Comparison of ENCODE assay signal across 12 cellular contexts in the genomic region with DNA sequence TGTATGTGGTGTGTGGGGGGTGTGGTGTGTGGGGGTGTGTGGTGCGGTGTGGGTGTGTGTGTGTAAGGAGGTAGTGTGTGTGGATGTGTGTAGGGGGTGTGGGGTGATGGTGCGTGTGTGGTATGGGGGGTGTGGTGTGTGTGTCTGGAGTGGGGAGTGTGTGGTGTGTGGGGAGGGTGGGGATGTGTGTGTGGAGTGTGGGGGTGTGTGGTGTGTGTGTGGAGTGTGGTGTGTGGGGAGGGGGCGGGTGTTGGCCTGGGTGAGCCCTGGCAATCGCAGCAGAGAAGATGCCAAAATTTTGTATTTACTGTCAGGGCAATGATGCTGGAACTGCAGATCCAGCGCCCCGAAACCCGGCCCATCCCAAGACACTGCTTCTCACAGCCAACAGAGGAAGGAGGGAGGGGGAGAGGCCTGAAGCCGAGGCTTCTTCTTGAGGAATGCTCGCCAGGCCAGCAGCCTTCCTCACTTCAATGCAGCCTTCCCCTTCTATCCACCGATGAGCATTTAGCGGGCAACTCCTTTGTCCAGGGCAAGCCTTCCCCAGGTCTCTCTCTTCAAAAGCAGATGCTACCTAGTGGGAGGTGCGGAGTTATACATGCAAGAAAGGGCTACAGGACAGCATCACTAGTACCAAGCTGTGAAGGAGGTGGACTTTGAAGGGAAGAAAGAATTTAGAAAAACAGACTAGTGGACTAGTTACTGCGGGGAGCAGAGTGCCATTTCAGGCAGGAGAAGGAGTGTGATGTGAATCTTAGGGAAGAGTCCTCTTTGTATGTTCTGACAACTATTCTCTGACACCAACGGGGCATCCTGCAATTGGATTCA. TPM values are rescaled to one million over a fixed set of nuclear protein-coding genes. Genes with fewer than 3 reads are reported as not detected.
DNase-seq lines count a peak whose midpoint lies in the region; ATAC-seq and TF ChIP-seq lines count a peak whose summit lies in the region.
"Had no signal": no experiment of that assay in that cellular context is flagged by ENCODE, and none has a peak within 500 bp of the region (broad histone marks: within the 10 kb centered on the region; RNA-seq: fewer than 3 reads in every experiment).

No MANE protein-coding gene starts in this region.

- no peak overlapping the region; the same call in 1 of the 2 replicates for H3K27ac ChIP-seq in Panc1 (ENCODE audit: low read length)
- no peak overlapping the region for H3K27ac ChIP-seq in fibroblast of lung (ENCODE audit: insufficient read depth, low read length)
- H3K27ac ChIP-seq in suprapubic skin = no peak overlapping the region
- H3K27ac ChIP-seq: tibial artery had no signal

- no peaks in the 10 kb centered on the region for H3K79me2 ChIP-seq in fibroblast of lung (ENCODE audit: control insufficient read depth, insufficient read depth, low read length)

- in situ Hi-C loops in Panc1 (cut with HindIII; ENCODE audit: low pct_unique_long_range_greater_than_20kb, low sequenced_read_pairs) = no loop called here

- H3K9ac ChIP-seq in fibroblast of lung (ENCODE audit: insufficient read depth, low read length) = no peak overlapping the region

- no peaks in the 10 kb centered on the region for H4K20me1 ChIP-seq in fibroblast of lung (ENCODE audit: control insufficient read depth, extremely low read depth, insufficient read depth, low read length)

- H3K27me3 ChIP-seq in Panc1 (ENCODE audit: control insufficient read depth, insufficient read depth, low read length) = no peaks in the 10 kb centered on the region
- no peaks in the 10 kb centered on the region for H3K27me3 ChIP-seq in fibroblast of lung (ENCODE audit: control insufficient read depth, insufficient read depth, low read length)
- no peaks in the 10 kb centered on the region for H3K27me3 ChIP-seq in suprapubic skin
- H3K27me3 ChIP-seq: tibial artery had no signal

- H2AFZ ChIP-seq in fibroblast of lung (ENCODE audit: low read length) = no peak overlapping the region

- CTCF ChIA-PET in Panc1 (lab: Charles Lee) = interaction anchor here (0.7 kb wide), 1 partner anchor 56 kb away, joined by 3 read pairs; no protein-coding TSS in a partner anchor

- H3K4me1 ChIP-seq in Panc1 (ENCODE audit: control insufficient read depth, insufficient read depth, low read length) = peaks cover 33% of the 10 kb centered on the region
- H3K4me1 ChIP-seq in fibroblast of lung (ENCODE audit: control insufficient read depth, extremely low read depth, insufficient read depth, low read length) = peaks cover 39% of the 10 kb centered on the region
- H3K4me1 ChIP-seq in suprapubic skin = peaks cover 48% of the 10 kb centered on the region

- intact Hi-C loops in Panc1 (cut with micrococcal nuclease; ENCODE audit: unreplicated experiment) = no loop called here

- no peak for TF ChIP-seq CTCF in Panc1 (IDR thresholded peaks at IDR 0.05)
- TF ChIP-seq CTCF in fibroblast of lung (conservative IDR thresholded peaks at IDR 0.05 in 1 of 2, IDR thresholded peaks at IDR 0.05 in 1 of 2; ENCODE audit: low read depth in 1 of 2, low read length in 2 of 2) = no peak
- TF ChIP-seq CTCF in suprapubic skin (IDR thresholded peaks at IDR 0.05) = no peak

- ATAC-seq in Panc1 (peak; percentile 24), GM18498 (IDR thresholded peaks at IDR 0.05; ENCODE audit: unreplicated experiment) (no peak)
- ATAC-seq: activated T-helper 17 cell treated with anti-CD3 and anti-CD28 coated beads, Interleukin-2, amount 50 U/mL, for 72 hours had no signal

- TF ChIP-seq EP300 in suprapubic skin (IDR thresholded peaks at IDR 0.05) = no peak

- TF ChIP-seq POLR2A in suprapubic skin (IDR thresholded peaks at IDR 0.05) = no peak

- H3K36me3 ChIP-seq in Panc1 (ENCODE audit: control insufficient read depth, insufficient read depth, low read length) = no peaks in the 10 kb centered on the region
- no peaks in the 10 kb centered on the region for H3K36me3 ChIP-seq in fibroblast of lung (ENCODE audit: control insufficient read depth, insufficient read depth, low read length)
- H3K36me3 ChIP-seq in suprapubic skin = no peaks in the 10 kb centered on the region

- peak; percentile 17 for DNase-seq in NCI-H2227 (lab: John Stamatoyannopoulos, UW; ENCODE audit: unreplicated experiment)
- DNase-seq in NCI-H2227 treated with DMSO at 0.1 percent for 48 hours (lab: John Stamatoyannopoulos, UW) = no peak
- DNase-seq in Panc1 (ENCODE audit: low read depth, low spot score) = no peak
- peak; percentile 25 to 42 for DNase-seq in fibroblast of lung (ENCODE audit: low read depth in 2 of 2)
- peak; percentile 29 for DNase-seq in retina
- DNase-seq in NCI-H524 treated with DMSO at 0.1 percent for 48 hours (lab: John Stamatoyannopoulos, UW) = no peak
- no peak for DNase-seq in suprapubic skin (ENCODE audit: low spot score in 2 of 2)
- DNase-seq: hypothalamus; stimulated activated CD4-positive, alpha-beta T cell treated with anti-CD3 and anti-CD28 coated beads, Interleukin-4, amount 100 ng/mL, for 24 hours had no signal

- WGBS in suprapubic skin = 53% methylated on average over 14 of the region's 14 CpGs

- H3K4me3 ChIP-seq in Panc1 (ENCODE audit: low read depth in 2 of 2, low read length in 2 of 2) (no peak overlapping the region), fibroblast of lung (replicated peaks in 1 of 4; ENCODE audit: control extremely low read depth in 1 of 4, insufficient read depth in 1 of 4, low read depth in 3 of 4, low read length in 4 of 4) (no peak overlapping the region), suprapubic skin (no peak overlapping the region)
- H3K4me3 ChIP-seq: tibial artery had no signal

- BruUV-seq in Panc1 (replicated peaks; lab: Mats Ljungman, UMichigan) = no TSS peak

- H3K4me2 ChIP-seq in fibroblast of lung (ENCODE audit: extremely low read depth, insufficient read depth, low read length) = no peak overlapping the region

- POLR2A ChIA-PET in Panc1 (lab: Charles Lee) = no interaction called here

- H3K9me3 ChIP-seq in Panc1 (ENCODE audit: control insufficient read depth, insufficient read depth, low read depth, low read length) (no peaks in the 10 kb centered on the region), fibroblast of lung (ENCODE audit: control insufficient read depth, insufficient read depth, low read depth, low read length) (no peaks in the 10 kb centered on the region), suprapubic skin (no peaks in the 10 kb centered on the region)
- H3K9me3 ChIP-seq: tibial artery had no signal

RNA-seq across cellular contexts. Expression of gene SRP14, which starts 12.0 kb away (rescaled TPM):
- 166 TPM for total RNA-seq in Panc1 (2021; ENCODE audit: unreplicated experiment)
- polyA plus RNA-seq in Panc1 (2012; ENCODE audit: insufficient read length) = 372 TPM
- 162 and 174 TPM in 2 replicates for total RNA-seq in fibroblast of lung
- polyA plus RNA-seq in fibroblast of lung = 434 and 465 TPM in 2 replicates
- 342 and 345 TPM in 2 replicates for polyA plus RNA-seq in fibroblast of lung (2012)
- polyA minus RNA-seq in fibroblast of lung (ENCODE audit: low replicate concordance) = 9.0 and 17.0 TPM in 2 replicates
- 100 to 1,000 TPM; 161 to 218 (median 170) TPM for total RNA-seq in suprapubic skin

RNA-seq across cellular contexts. Expression of gene BMF, which starts 57.7 kb away (rescaled TPM):
- 7.8 TPM for total RNA-seq in Panc1 (2021; ENCODE audit: unreplicated experiment)
- polyA plus RNA-seq in Panc1 (2012; ENCODE audit: insufficient read length) = 9.4 TPM
- total RNA-seq in fibroblast of lung = 8.6 and 9.5 TPM in 2 replicates
- polyA plus RNA-seq in fibroblast of lung = 2.2 TPM in 2 replicates
- 1.4 and 2.1 TPM in 2 replicates for polyA plus RNA-seq in fibroblast of lung (2012)
- polyA minus RNA-seq in fibroblast of lung (ENCODE audit: low replicate concordance) = 6.4 and 13.5 TPM in 2 replicates
- 10 to 100 TPM in 2 of 4 donors, 1 to 10 TPM in 2; 2.6 to 11.1 (median 9.8) TPM for total RNA-seq in suprapubic skin

Comparison
In these comparisons a context has a peak if more than half of its experiments do, and no peak if none do; other contexts are left out.
1. DNase-seq: peak in NCI-H2227 (single experiment), fibroblast of lung (2 of 2) and retina (single experiment); none in NCI-H2227 treated with DMSO at 0.1 percent for 48 hours (single experiment), Panc1 (single experiment), NCI-H524 treated with DMSO at 0.1 percent for 48 hours (single experiment) and suprapubic skin (0 of 2).